26 cellular contexts compared by ENCODE assay signal in genomic region chr1:3710251-3710650, GRCh38. TPM values are rescaled to one million over a fixed set of nuclear protein-coding genes. Genes with fewer than 3 reads are reported as not detected.
DNase-seq lines count a peak whose midpoint lies in the region; ATAC-seq and TF ChIP-seq lines count a peak whose summit lies in the region.
"Had no signal": no experiment of that assay in that cellular context is flagged by ENCODE, and none has a peak within 500 bp of the region (broad histone marks: within the 10 kb centered on the region; RNA-seq: fewer than 3 reads in every experiment).

No MANE protein-coding gene starts in this region.

- TF ChIP-seq POLR2A in esophagus squamous epithelium (IDR thresholded peaks at IDR 0.05): no peak

- POLR2A ChIA-PET in RWPE1 (lab: Yijun Ruan, JAX; ENCODE audit: low non-redundant PET): no interaction called here
- POLR2A ChIA-PET in PC-3 (lab: Charles Lee; ENCODE audit: unreplicated experiment): no interaction called here

- H4K20me1 ChIP-seq in PC-3 (ENCODE audit: low read length): peaks cover 6% of the 10 kb centered on the region; the same call in 1 of the 2 replicates

- no peaks in the 10 kb centered on the region for H3K9me2 ChIP-seq in PC-3 (replicated peaks; ENCODE audit: low read length)

- 44% methylated on average over 10 of the region's 15 CpGs; no CpG with 5 or more reads in 1 of the 2 donors for WGBS in esophagus squamous epithelium, 2 donors

- H3K27me3 ChIP-seq in esophagus squamous epithelium (peaks cover 0 to 97% (median 0%) of the 10 kb centered on the region in 4 donors), PC-3 (ENCODE audit: low read length) (peaks cover 65% of the 10 kb centered on the region)

- H3K4me3 Mint-ChIP-seq in type B pancreatic cell: peak overlapping the region; percentile 22
- H3K4me3 Mint-ChIP-seq: B cell; CD4-positive, alpha-beta T cell; CD8-positive, alpha-beta T cell had no signal

- DNase-seq in CMK (ENCODE audit: low read depth): peak; percentile 41
- DNase-seq in RWPE1 (ENCODE audit: low spot score): no peak
- DNase-seq in esophagus squamous epithelium (lab: John Stamatoyannopoulos, UW): no peak
- DNase-seq in type B pancreatic cell (ENCODE audit: extremely low spot score, unreplicated experiment): no peak
- no peak for DNase-seq in PC-3
- DNase-seq: AML-193; CD4-positive, alpha-beta T cell; CD8-positive, alpha-beta T cell; COR-L47; DMS 273 treated with DMSO at 0.1 percent for 48 hours; DMS153; DMS53; DMS79; DND-41; EL; GDM1 had no signal

- H3K79me2 ChIP-seq in PC-3 (ENCODE audit: low read length): no peaks in the 10 kb centered on the region

- H3K36me3 ChIP-seq in esophagus squamous epithelium (no peaks in the 10 kb centered on the region), PC-3 (ENCODE audit: low read depth, low read length) (no peaks in the 10 kb centered on the region)
- H3K36me3 ChIP-seq: BLaER1 treated with 17β-estradiol and CSF1 and Interleukin-3, amounts not matched to agents 10 nM and 100 nM had no signal

- no peak overlapping the region for H3K9ac ChIP-seq in PC-3 (ENCODE audit: low read length)
- H3K9ac ChIP-seq: BLaER1 treated with 17β-estradiol and CSF1 and Interleukin-3, amounts not matched to agents 10 nM and 100 nM had no signal

- no peaks in the 10 kb centered on the region for H3K9me3 Mint-ChIP-seq in type B pancreatic cell
- H3K9me3 Mint-ChIP-seq: CD4-positive, alpha-beta T cell; CD8-positive, alpha-beta T cell had no signal

- H3K27ac Mint-ChIP-seq in type B pancreatic cell: no peak overlapping the region
- H3K27ac Mint-ChIP-seq: B cell; CD4-positive, alpha-beta T cell; CD8-positive, alpha-beta T cell had no signal

- H3K4me1 Mint-ChIP-seq in type B pancreatic cell (ENCODE audit: unreplicated experiment): peaks cover 11% of the 10 kb centered on the region
- H3K4me1 Mint-ChIP-seq: B cell had no signal

- no TSS peak for BruUV-seq in PC-3 (replicated peaks; lab: Mats Ljungman, UMichigan)

- H2AFZ ChIP-seq in PC-3 (ENCODE audit: low read length): no peak overlapping the region

- peak overlapping the region in 3 of 4 donors; percentile 6 to 55 (median 42) for H3K4me3 ChIP-seq in esophagus squamous epithelium
- no peak overlapping the region for H3K4me3 ChIP-seq in PC-3 (ENCODE audit: low read length)
- H3K4me3 ChIP-seq: A549; BLaER1 treated with 17β-estradiol and CSF1 and Interleukin-3, amounts not matched to agents 10 nM and 100 nM; GM12878 had no signal

- H3K27ac ChIP-seq in RWPE1 (peak overlapping the region; percentile 100), esophagus squamous epithelium (no peak overlapping the region), PC-3 (ENCODE audit: low read length) (no peak overlapping the region)
- H3K27ac ChIP-seq: 22Rv1; A549; BLaER1 treated with 17β-estradiol and CSF1 and Interleukin-3, amounts not matched to agents 10 nM and 100 nM had no signal

- H3K4me1 ChIP-seq in esophagus squamous epithelium (peaks cover 20 to 97% (median 36%) of the 10 kb centered on the region in 3 donors), PC-3 (ENCODE audit: insufficient read depth, low read length) (peaks cover 11% of the 10 kb centered on the region)
- H3K4me1 ChIP-seq: A549 had no signal

- H3F3A ChIP-seq in PC-3 (ENCODE audit: low read length, unreplicated experiment): no peaks in the 10 kb centered on the region

- CTCF ChIA-PET in RWPE1 (lab: Yijun Ruan, JAX): no interaction called here
- CTCF ChIA-PET in PC-3 (lab: Charles Lee): no interaction called here

- no peaks in the 10 kb centered on the region for H3K36me3 Mint-ChIP-seq in type B pancreatic cell
- H3K36me3 Mint-ChIP-seq: CD8-positive, alpha-beta T cell had no signal

- ATAC-seq in GM19324 (IDR thresholded peaks at IDR 0.05; ENCODE audit: low FRiP score, unreplicated experiment) (no peak), PC-3 (no peak), GM19467 (IDR thresholded peaks at IDR 0.05; ENCODE audit: unreplicated experiment) (no peak)
- ATAC-seq: CD8-positive, alpha-beta T cell; GM12878 had no signal

- TF ChIP-seq CTCF in RWPE1 (conservative IDR thresholded peaks at IDR 0.05; ENCODE audit: low read depth): no peak
- TF ChIP-seq CTCF in esophagus squamous epithelium (IDR thresholded peaks at IDR 0.05): no peak
- TF ChIP-seq CTCF in type B pancreatic cell (conservative IDR thresholded peaks at IDR 0.05): no peak
- TF ChIP-seq CTCF in PC-3 (conservative IDR thresholded peaks at IDR 0.05; ENCODE audit: low read depth, low read length): no peak

- H3K9me3 ChIP-seq in esophagus squamous epithelium (no peaks in the 10 kb centered on the region), PC-3 (ENCODE audit: low read length) (no peaks in the 10 kb centered on the region)
- H3K9me3 ChIP-seq: A549; BLaER1 treated with 17β-estradiol and CSF1 and Interleukin-3, amounts not matched to agents 10 nM and 100 nM had no signal

- intact Hi-C loops in esophagus squamous epithelium (cut with DNase I): no loop called here
- intact Hi-C loops in PC-3 (cut with micrococcal nuclease): no loop called here

- H3K27me3 Mint-ChIP-seq in type B pancreatic cell: peaks cover 28% of the 10 kb centered on the region

- no peak overlapping the region for H3K4me2 ChIP-seq in PC-3 (ENCODE audit: low read length)
- H3K4me2 ChIP-seq: A549; BLaER1 treated with 17β-estradiol and CSF1 and Interleukin-3, amounts not matched to agents 10 nM and 100 nM had no signal

RNA-seq across cellular contexts. Expression of gene CCDC27, which starts 42.0 kb away (rescaled TPM):
- not detected for total RNA-seq in esophagus squamous epithelium
- total RNA-seq in type B pancreatic cell (ENCODE audit: low replicate concordance): not detected in 2 replicates
- not detected in 2 replicates for total RNA-seq in PC-3 (2014; rRNA removed)
- total RNA-seq: A172; B cell; CD4-positive, alpha-beta T cell; CD8-positive, alpha-beta T cell; Daoy; G401; GM12878 had no signal

RNA-seq across cellular contexts. Expression of gene TP73, which starts 57.9 kb away (rescaled TPM):
- total RNA-seq in esophagus squamous epithelium (1 to 10 TPM; 4.9 to 8.8 (median 7.0) TPM), type B pancreatic cell (ENCODE audit: low replicate concordance) (1.6 TPM in 2 replicates), PC-3 (2014; rRNA removed) (2.5 and 2.6 TPM in 2 replicates)
- total RNA-seq: CD4-positive, alpha-beta T cell; CD8-positive, alpha-beta T cell had no signal
